Comparison of ENCODE assay signal across 11 cellular contexts in genomic region chr13:27132538-27132937, GRCh38. TPM values are rescaled to one million over a fixed set of nuclear protein-coding genes. Genes with fewer than 3 reads are reported as not detected.
DNase-seq lines count a peak whose midpoint lies in the region; ATAC-seq, FAIRE-seq and TF ChIP-seq lines count a peak whose summit lies in the region.
"Had no signal": no experiment of that assay in that cellular context is flagged by ENCODE, and none has a peak within 500 bp of the region (broad histone marks: within the 10 kb centered on the region; RNA-seq: fewer than 3 reads in every experiment).

No MANE protein-coding gene starts in this region.

- no peak for FAIRE-seq in endothelial cell of umbilical vein (lab: Jason Lieb, UNC)

- BruUV-seq in endothelial cell of umbilical vein (replicated peaks; lab: Mats Ljungman, UMichigan), result no TSS peak

- POLR2A ChIA-PET in endothelial cell of umbilical vein (lab: Charles Lee), result no interaction called here

- DNase-seq in endothelial cell of umbilical vein (ENCODE audit: low read depth, low spot score), result peak; percentile 13
- DNase-seq in effector CD8-positive, alpha-beta T cell (lab: John Stamatoyannopoulos, UW), result no peak
- DNase-seq in NCI-H146 treated with DMSO at 0.1 percent for 48 hours (lab: John Stamatoyannopoulos, UW; ENCODE audit: unreplicated experiment), result no peak
- DNase-seq in activated effector memory CD4-positive, alpha-beta T cell treated with anti-CD3 and anti-CD28 coated beads, Interleukin-2, amount 50 U/mL, for 16 hours, result no peak
- DNase-seq: DMS53, NCI-H1694 treated with DMSO at 0.1 percent for 48 hours, WERI-Rb-1 had no signal

- H4K20me1 ChIP-seq in endothelial cell of umbilical vein (replicated peaks; ENCODE audit: control insufficient read depth, extremely low read depth, insufficient read depth, low read length), result peaks cover 10% of the 10 kb centered on the region

- no peaks in the 10 kb centered on the region for H3K9me1 ChIP-seq in endothelial cell of umbilical vein (replicated peaks; ENCODE audit: control insufficient read depth, extremely low read depth, insufficient read depth, low read length)

- no peaks in the 10 kb centered on the region for H3K36me3 ChIP-seq in endothelial cell of umbilical vein (ENCODE audit: control insufficient read depth in 2 of 2, extremely low read depth in 1 of 2, insufficient read depth in 2 of 2, low read length in 2 of 2)
- H3K36me3 ChIP-seq: WERI-Rb-1 had no signal

- H3K4me3 ChIP-seq in endothelial cell of umbilical vein (replicated peaks in 1 of 3; ENCODE audit: insufficient read depth in 1 of 3, low read depth in 1 of 3, low read length in 3 of 3), result no peak overlapping the region

- H3K9ac ChIP-seq in endothelial cell of umbilical vein (replicated peaks; ENCODE audit: extremely low read depth, insufficient read depth, low read length), result no peak overlapping the region

- H3K9me3 ChIP-seq in endothelial cell of umbilical vein (replicated peaks; ENCODE audit: control insufficient read depth, insufficient read depth, low read length), result no peaks in the 10 kb centered on the region

- H3K27ac ChIP-seq in endothelial cell of umbilical vein (ENCODE audit: insufficient read depth, low read depth, low read length), result no peak overlapping the region
- H3K27ac ChIP-seq: RWPE1, WERI-Rb-1 had no signal

- intact Hi-C loops in endothelial cell of umbilical vein (cut with micrococcal nuclease), result no loop called here

- dilution Hi-C loops in endothelial cell of umbilical vein (cut with MboI; ENCODE audit: extremely low pct_ligation_motif_present, low sequenced_read_pairs), result no loop called here

- no peak for TF ChIP-seq POLR2A in endothelial cell of umbilical vein (IDR thresholded peaks at IDR 0.05; ENCODE audit: low read depth, low read length)

- peak overlapping the region; percentile 71 for H3K4me2 ChIP-seq in endothelial cell of umbilical vein (ENCODE audit: insufficient read depth, low read length)

- CTCF ChIA-PET in endothelial cell of umbilical vein (lab: Charles Lee), result interaction anchor here (0.9 to 2.5 kb wide), 5 partner anchors 13 to 145 kb away, joined by 3 to 6 read pairs (median 3); no protein-coding TSS in a partner anchor

- ATAC-seq in GM18517 (IDR thresholded peaks at IDR 0.05; ENCODE audit: unreplicated experiment) (peak; percentile 34), GM21619 (IDR thresholded peaks at IDR 0.05; ENCODE audit: unreplicated experiment) (peak; percentile 32), HG03442 (IDR thresholded peaks at IDR 0.05; ENCODE audit: unreplicated experiment) (peak; percentile 32)

- H3K79me2 ChIP-seq in endothelial cell of umbilical vein (ENCODE audit: control insufficient read depth, insufficient read depth, low read length), result peaks cover 99% of the 10 kb centered on the region

- H2AFZ ChIP-seq in endothelial cell of umbilical vein (ENCODE audit: low read depth, low read length), result no peak overlapping the region

- no peaks in the 10 kb centered on the region for H3K27me3 ChIP-seq in endothelial cell of umbilical vein (ENCODE audit: control insufficient read depth in 2 of 2, insufficient read depth in 2 of 2, low read length in 2 of 2)

- H3K4me1 ChIP-seq in endothelial cell of umbilical vein (ENCODE audit: control insufficient read depth, extremely low read depth, insufficient read depth, low read length), result peaks cover 26% of the 10 kb centered on the region

- no peak for TF ChIP-seq CTCF in endothelial cell of umbilical vein (IDR thresholded peaks at IDR 0.05; ENCODE audit: extremely low read depth in 1 of 2, insufficient read depth in 1 of 2, low read depth in 1 of 2, low read length in 2 of 2)

TF ChIP-seq in endothelial cell of umbilical vein, 7 proteins besides CTCF, POLR2A, EP300 and RAD21:
- TF ChIP-seq MAX (IDR thresholded peaks at IDR 0.05; ENCODE audit: insufficient read depth, insufficient read length) (no peak), MYC (IDR thresholded peaks at IDR 0.05; ENCODE audit: low read depth, low read length) (no peak), GATA2 (IDR thresholded peaks at IDR 0.05; ENCODE audit: insufficient read depth, insufficient read length, low read depth, low read length) (no peak), FOS (IDR thresholded peaks at IDR 0.05; ENCODE audit: borderline replicate concordance, insufficient read depth, low read length) (no peak), POLR2AphosphoS5 (IDR thresholded peaks at IDR 0.05; ENCODE audit: insufficient read depth, low read depth, low read length) (no peak), JUN (IDR thresholded peaks at IDR 0.05; ENCODE audit: borderline replicate concordance, insufficient read depth, insufficient read length, low read depth) (no peak), EZH2 (IDR thresholded peaks at IDR 0.05; ENCODE audit: borderline replicate concordance, low read depth, low read length, severe bottlenecking) (no peak)
TF ChIP-seq in endothelial cell of umbilical vein: peak in this region for 0.

RNA-seq across cellular contexts. Expression of gene USP12, which starts 39.1 kb away (rescaled TPM):
- total RNA-seq in endothelial cell of umbilical vein, result 31.5 and 33.4 TPM in 2 replicates
- 3.4 and 6.2 TPM in 2 replicates for polyA plus RNA-seq in endothelial cell of umbilical vein
- polyA plus RNA-seq in endothelial cell of umbilical vein (2011; cell fraction: cytosol; rRNA removed), result 9.1 and 9.2 TPM in 2 replicates
- 10.0 and 13.8 TPM in 2 replicates for polyA plus RNA-seq in endothelial cell of umbilical vein (2011; cell fraction: nucleus; rRNA removed)
- polyA plus RNA-seq in endothelial cell of umbilical vein (2012), result 20.2 and 37.7 TPM in 2 replicates
- 11.1 and 12.3 TPM in 2 replicates for polyA minus RNA-seq in endothelial cell of umbilical vein
- 7.7 TPM for polyA minus RNA-seq in endothelial cell of umbilical vein (2011; cell fraction: cytosol; rRNA and poly(A)+ RNA removed)
- polyA minus RNA-seq in endothelial cell of umbilical vein (2011; cell fraction: nucleus; rRNA and poly(A)+ RNA removed), result 20.1 and 23.9 TPM in 2 replicates
